ENCODE assay signal across 8 cellular contexts in genomic region chr10:25934673-25935139, GRCh38. TPM values are rescaled to one million over a fixed set of nuclear protein-coding genes. Genes with fewer than 3 reads are reported as not detected.
DNase-seq lines count a peak whose midpoint lies in the region; ATAC-seq lines count a peak whose summit lies in the region.

No MANE protein-coding gene starts in this region.

- in situ Hi-C loops in G401 (cut with HindIII; ENCODE audit: low sequenced_read_pairs): no loop called here

- H3K4me1 Mint-ChIP-seq in T-cell: peaks cover 5 to 10% (median 8%) of the 10 kb centered on the region in 3 donors

- ATAC-seq in GM21526 (IDR thresholded peaks at IDR 0.05; ENCODE audit: low FRiP score, unreplicated experiment) (peak; percentile 82), T-cell (replicated peaks in 1 of 4) (peak in 2 of 4 experiments; percentile 43 to 60)

- H3K27me3 Mint-ChIP-seq in T-cell: peaks cover 38 to 49% of the 10 kb centered on the region in 2 donors

- no peaks in the 10 kb centered on the region for H3K36me3 ChIP-seq in iPS-18a (ENCODE audit: control insufficient read depth, low read depth, low read length)

- peak overlapping the region; percentile 57 to 87 (median 60) for H3K4me3 Mint-ChIP-seq in T-cell

- no peaks in the 10 kb centered on the region for H3K9me3 ChIP-seq in iPS-18a (ENCODE audit: control insufficient read depth, low read depth, low read length)

- DNase-seq in D341Med (ENCODE audit: low spot score) (peak; percentile 78), T-cell (peak in 3 of 34 experiments; percentile 1 to 2 (median 1)), G401 (ENCODE audit: low spot score) (no peak)
- DNase-seq in stimulated activated CD8-positive, alpha-beta memory T cell treated with anti-CD3 and anti-CD28 coated beads, Interleukin-4, amount 100 ng/mL, for 48 hours: peak; percentile 43
- no peak for DNase-seq in activated effector memory CD4-positive, alpha-beta T cell treated with anti-CD3 and anti-CD28 coated beads, Interleukin-2, amount 50 U/mL, for 16 hours
- DNase-seq in NK-92 treated with Interleukin-12 subunit alpha and Interleukin-12 subunit beta, amount 100 ng/mL, for 24 hours (lab: John Stamatoyannopoulos, UW): no peak

- peak overlapping the region; percentile 62 for H3K9ac ChIP-seq in iPS-18a (ENCODE audit: low read length)

- H3K4me3 ChIP-seq in iPS-18a (ENCODE audit: low read length): peak overlapping the region; percentile 84

- no peaks in the 10 kb centered on the region for H3K36me3 Mint-ChIP-seq in T-cell

- CTCF ChIA-PET in T-cell (lab: Charles Lee): no interaction called here

- POLR2A ChIA-PET in T-cell (lab: Charles Lee): no interaction called here

- H3K27ac Mint-ChIP-seq in T-cell: no peak overlapping the region

- no peaks in the 10 kb centered on the region for H3K9me3 Mint-ChIP-seq in T-cell

- H3K27ac ChIP-seq in iPS-18a (ENCODE audit: low read length): no peak overlapping the region

- peaks cover 8% of the 10 kb centered on the region for H3K4me1 ChIP-seq in iPS-18a (ENCODE audit: control insufficient read depth, low read depth, low read length)

- H3K27me3 ChIP-seq in iPS-18a (ENCODE audit: control insufficient read depth, insufficient read depth, low read length): peaks cover 16% of the 10 kb centered on the region

RNA-seq across cellular contexts. Expression of gene MYO3A, which starts 0.7 kb away (rescaled TPM):
- under 1 TPM in 2 of 5 donors, not detected in 3; 0.16 to 0.46 TPM for total RNA-seq in T-cell
- not detected in 2 replicates for total RNA-seq in G401 (2014; rRNA removed; shearing (Covaris generic))

Comparison
In these comparisons a context has a peak if more than half of its experiments do, and no peak if none do; other contexts are left out.
1. DNase-seq: peak in D341Med (single experiment) and stimulated activated CD8-positive, alpha-beta memory T cell treated with anti-CD3 and anti-CD28 coated beads, Interleukin-4, amount 100 ng/mL, for 48 hours (single experiment); none in activated effector memory CD4-positive, alpha-beta T cell treated with anti-CD3 and anti-CD28 coated beads, Interleukin-2, amount 50 U/mL, for 16 hours (single experiment), NK-92 treated with Interleukin-12 subunit alpha and Interleukin-12 subunit beta, amount 100 ng/mL, for 24 hours (single experiment) and G401 (single experiment).